In the genomic region with DNA sequence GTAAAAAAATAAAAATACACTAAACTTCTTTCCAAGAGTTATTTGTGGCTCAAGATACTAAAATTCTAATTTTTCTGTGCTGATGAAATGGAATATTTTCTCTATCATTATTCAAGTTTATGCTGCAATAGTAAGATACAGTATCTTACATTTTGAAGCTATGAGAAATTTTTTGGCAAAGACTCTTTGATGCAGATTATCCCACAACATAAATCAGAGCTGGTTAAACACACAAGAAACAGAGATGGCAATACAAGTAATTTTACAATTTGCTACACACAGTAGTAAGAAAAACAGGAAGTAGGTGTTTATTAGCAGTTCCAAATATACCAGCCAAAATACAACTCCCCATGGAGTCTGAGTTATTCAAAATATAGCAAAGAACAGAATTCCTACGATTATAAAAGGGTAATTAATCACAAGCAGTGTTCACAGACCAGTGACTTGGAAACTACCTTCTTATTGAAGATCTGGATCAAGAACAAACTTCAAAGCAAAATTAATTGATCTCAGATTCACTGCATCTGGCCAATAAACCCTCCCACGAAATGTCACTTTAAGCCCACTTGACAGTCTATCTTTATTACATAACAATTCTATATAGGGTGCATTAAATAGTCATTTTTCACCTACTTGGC, we compare ENCODE assay signal across 19 cellular contexts.
"Had no signal": no experiment of that assay in that cellular context is flagged by ENCODE, and none has a peak within 500 bp of the region (broad histone marks: within the 10 kb centered on the region; RNA-seq: fewer than 3 reads in every experiment).

No MANE protein-coding gene starts in this region.

- H3K4me3 ChIP-seq: heart left ventricle, sigmoid colon, testis, vagina had no signal

- H3K27me3 ChIP-seq: heart left ventricle, sigmoid colon, testis, vagina had no signal

- H3K9me3 ChIP-seq: sigmoid colon, testis, vagina had no signal

- DNase-seq: activated CD4-positive, alpha-beta memory T cell treated with anti-CD3 and anti-CD28 coated beads for 36 hours; activated CD4-positive, alpha-beta T cell treated with anti-CD3 and anti-CD28 coated beads for 48 hours; activated naive CD4-positive, alpha-beta T cell treated with Interleukin-2 at 50 U/mL for 16 hours; activated naive CD8-positive, alpha-beta T cell treated with anti-CD3 and anti-CD28 coated beads for 36 hours; activated T-cell treated with anti-CD3 and anti-CD28 coated beads, Interleukin-2, amount 50 U/mL, for 48 hours; amniotic stem cell; cerebellar nuclear complex; cortex of kidney; endodermal cell; heart left ventricle; islet precursor cell; naive thymus-derived CD8-positive, alpha-beta T cell; retina; sigmoid colon; stimulated activated CD4-positive, alpha-beta T cell treated with anti-CD3 and anti-CD28 coated beads, Interleukin-2, amount 100 ng/mL, for 48 hours; stimulated activated naive CD4-positive, alpha-beta T cell; testis had no signal

- H3K27ac ChIP-seq: sigmoid colon, testis, vagina had no signal

- H3K36me3 ChIP-seq: heart left ventricle, sigmoid colon, vagina had no signal

- ATAC-seq: heart left ventricle; left lobe of liver; naive thymus-derived CD8-positive, alpha-beta T cell had no signal

- H3K4me1 ChIP-seq: testis had no signal
